ENCODE assay signal across 8 cellular contexts in the genomic region with DNA sequence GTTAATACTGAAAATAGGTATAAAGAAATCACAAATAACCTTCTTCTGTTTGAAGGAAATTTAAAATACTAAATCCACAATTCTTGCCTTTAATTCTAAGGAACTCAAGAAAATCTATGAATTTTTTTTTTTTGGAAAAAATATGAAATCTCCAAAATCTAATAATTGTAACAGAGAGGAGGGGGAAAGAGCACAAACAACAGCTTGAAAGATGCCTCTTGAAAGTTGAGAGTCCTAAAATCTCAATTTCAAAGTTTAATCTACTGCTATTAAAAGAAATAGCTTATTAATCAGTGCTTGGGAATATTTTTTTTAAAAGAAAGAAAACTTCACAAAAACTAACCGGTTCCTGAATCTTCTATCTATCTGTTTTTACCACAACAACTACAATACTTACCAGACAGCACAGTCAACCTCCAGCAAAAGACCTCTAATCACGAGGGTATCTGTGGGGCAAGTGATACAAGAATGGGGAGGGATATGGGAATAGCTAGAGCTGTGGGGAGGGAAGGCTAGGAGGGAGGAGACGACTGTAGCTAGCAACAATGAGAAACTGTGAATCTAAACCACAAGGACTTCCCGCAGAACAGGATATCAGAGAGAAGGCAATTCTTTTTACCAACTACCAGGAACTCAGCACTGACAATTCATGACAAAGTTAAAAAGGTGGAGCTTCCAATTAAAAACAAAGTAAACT. TPM values are rescaled to one million over a fixed set of nuclear protein-coding genes. Genes with fewer than 3 reads are reported as not detected.
A peak's percentile ranks its signal among the peaks of the same experiment; 100 is the strongest.
DNase-seq lines count a peak whose midpoint lies in the region; ATAC-seq and TF ChIP-seq lines count a peak whose summit lies in the region.

A gene with protein sequence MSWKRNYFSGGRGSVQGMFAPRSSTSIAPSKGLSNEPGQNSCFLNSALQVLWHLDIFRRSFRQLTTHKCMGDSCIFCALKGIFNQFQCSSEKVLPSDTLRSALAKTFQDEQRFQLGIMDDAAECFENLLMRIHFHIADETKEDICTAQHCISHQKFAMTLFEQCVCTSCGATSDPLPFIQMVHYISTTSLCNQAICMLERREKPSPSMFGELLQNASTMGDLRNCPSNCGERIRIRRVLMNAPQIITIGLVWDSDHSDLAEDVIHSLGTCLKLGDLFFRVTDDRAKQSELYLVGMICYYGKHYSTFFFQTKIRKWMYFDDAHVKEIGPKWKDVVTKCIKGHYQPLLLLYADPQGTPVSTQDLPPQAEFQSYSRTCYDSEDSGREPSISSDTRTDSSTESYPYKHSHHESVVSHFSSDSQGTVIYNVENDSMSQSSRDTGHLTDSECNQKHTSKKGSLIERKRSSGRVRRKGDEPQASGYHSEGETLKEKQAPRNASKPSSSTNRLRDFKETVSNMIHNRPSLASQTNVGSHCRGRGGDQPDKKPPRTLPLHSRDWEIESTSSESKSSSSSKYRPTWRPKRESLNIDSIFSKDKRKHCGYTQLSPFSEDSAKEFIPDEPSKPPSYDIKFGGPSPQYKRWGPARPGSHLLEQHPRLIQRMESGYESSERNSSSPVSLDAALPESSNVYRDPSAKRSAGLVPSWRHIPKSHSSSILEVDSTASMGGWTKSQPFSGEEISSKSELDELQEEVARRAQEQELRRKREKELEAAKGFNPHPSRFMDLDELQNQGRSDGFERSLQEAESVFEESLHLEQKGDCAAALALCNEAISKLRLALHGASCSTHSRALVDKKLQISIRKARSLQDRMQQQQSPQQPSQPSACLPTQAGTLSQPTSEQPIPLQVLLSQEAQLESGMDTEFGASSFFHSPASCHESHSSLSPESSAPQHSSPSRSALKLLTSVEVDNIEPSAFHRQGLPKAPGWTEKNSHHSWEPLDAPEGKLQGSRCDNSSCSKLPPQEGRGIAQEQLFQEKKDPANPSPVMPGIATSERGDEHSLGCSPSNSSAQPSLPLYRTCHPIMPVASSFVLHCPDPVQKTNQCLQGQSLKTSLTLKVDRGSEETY (N-terminal part only) (minus strand): TSS at position 462 of the 697 bp plus-strand sequence. CDS start 15,684 bp downstream, outside the sequence.

- peak within 1 kb of the TSS; percentile 15 for H3K27ac ChIP-seq in foreskin keratinocyte

- DNase-seq in AG08395 (ENCODE audit: low spot score) (peak; percentile 74), H7 (peak; percentile 75), foreskin keratinocyte (peak; percentile 47 to 75), SIG-M5 treated with dmso at 0.1 percent for 504 hours (lab: John Stamatoyannopoulos, UW; ENCODE audit: unreplicated experiment) (no peak)
- DNase-seq in activated CD4-positive, alpha-beta memory T cell treated with anti-CD3 and anti-CD28 coated beads for 36 hours, result no peak
- no peak for DNase-seq in activated CD4-positive, alpha-beta T cell treated with anti-CD3 and anti-CD28 coated beads for 48 hours

- TF ChIP-seq CTCF in foreskin keratinocyte (conservative IDR thresholded peaks at IDR 0.05) (no peak), nephron (IDR thresholded peaks at IDR 0.05; ENCODE audit: unreplicated experiment in 3 of 3) (no peak)

- H3K4me3 Mint-ChIP-seq in activated CD4-positive, alpha-beta memory T cell treated with anti-CD3 and anti-CD28 coated beads for 36 hours, result peak within 1 kb of the TSS; percentile 38
- peak within 1 kb of the TSS; percentile 29 to 57 (median 29) for H3K4me3 Mint-ChIP-seq in nephron

- peaks cover 29% of the 10 kb centered on the region for H3K4me1 ChIP-seq in foreskin keratinocyte

- intact Hi-C loops in activated CD4-positive, alpha-beta memory T cell treated with anti-CD3 and anti-CD28 coated beads for 36 hours (cut with micrococcal nuclease), result no loop called here

- no peaks in the 10 kb centered on the region for H3K27me3 Mint-ChIP-seq in activated CD4-positive, alpha-beta memory T cell treated with anti-CD3 and anti-CD28 coated beads for 36 hours
- no peaks in the 10 kb centered on the region for H3K27me3 Mint-ChIP-seq in nephron (ENCODE audit: low read depth)

- no peaks in the 10 kb centered on the region for H3K36me3 ChIP-seq in H7 (replicated peaks; ENCODE audit: control insufficient read depth, insufficient read depth, low read length)

- no peak within 1 kb of the TSS for H3K4me3 ChIP-seq in H7 (ENCODE audit: insufficient read depth, low read depth, low read length)

- CTCF ChIA-PET in activated CD4-positive, alpha-beta memory T cell treated with anti-CD3 and anti-CD28 coated beads for 36 hours (lab: Charles Lee), result interaction anchor here (0.7 to 1.2 kb wide), 2 partner anchors 53 to 54 kb away, joined by 3 to 4 read pairs; no protein-coding TSS in a partner anchor

- peaks cover 15% of the 10 kb centered on the region for H3K4me1 Mint-ChIP-seq in activated CD4-positive, alpha-beta memory T cell treated with anti-CD3 and anti-CD28 coated beads for 36 hours (ENCODE audit: low read depth)
- H3K4me1 Mint-ChIP-seq in nephron, result peaks cover 36% of the 10 kb centered on the region

- H3K27ac Mint-ChIP-seq in activated CD4-positive, alpha-beta memory T cell treated with anti-CD3 and anti-CD28 coated beads for 36 hours, result peak within 1 kb of the TSS; percentile 16
- H3K27ac Mint-ChIP-seq in nephron, result peak within 1 kb of the TSS; percentile 88 to 94 (median 93)

- POLR2A ChIA-PET in activated CD4-positive, alpha-beta memory T cell treated with anti-CD3 and anti-CD28 coated beads for 36 hours (lab: Charles Lee), result no interaction called here

- H3K36me3 Mint-ChIP-seq in activated CD4-positive, alpha-beta memory T cell treated with anti-CD3 and anti-CD28 coated beads for 36 hours, result no peaks in the 10 kb centered on the region
- peaks cover 4% of the 10 kb centered on the region for H3K36me3 Mint-ChIP-seq in nephron (ENCODE audit: low read depth)

- H3K9me3 Mint-ChIP-seq in activated CD4-positive, alpha-beta memory T cell treated with anti-CD3 and anti-CD28 coated beads for 36 hours, result no peaks in the 10 kb centered on the region
- H3K9me3 Mint-ChIP-seq in nephron, result peaks cover 3% of the 10 kb centered on the region

- ATAC-seq in foreskin keratinocyte, result peak; percentile 45
- ATAC-seq in GM19351 (IDR thresholded peaks at IDR 0.05; ENCODE audit: unreplicated experiment), result no peak

- no peaks in the 10 kb centered on the region for H3K27me3 ChIP-seq in H7 (ENCODE audit: control insufficient read depth, insufficient read depth, low read length)
- no peaks in the 10 kb centered on the region for H3K27me3 ChIP-seq in foreskin keratinocyte

RNA-seq across cellular contexts. Expression of the gene that starts here (rescaled TPM):
- total RNA-seq in H7 (2014; rRNA removed; shearing (Covaris generic)), result 25.0 and 28.4 TPM in 2 replicates
- 1 to 10 TPM; 4.9 to 5.3 TPM for total RNA-seq in activated CD4-positive, alpha-beta memory T cell treated with anti-CD3 and anti-CD28 coated beads for 36 hours
- total RNA-seq in foreskin keratinocyte, result 10.7 and 11.5 TPM in 2 replicates
- polyA plus RNA-seq in foreskin keratinocyte, result 2.5 and 2.7 TPM in 2 replicates

Comparison
In these comparisons a context has a peak if more than half of its experiments do, and no peak if none do; other contexts are left out.
1. DNase-seq: peak in AG08395 (single experiment), H7 (single experiment) and foreskin keratinocyte (2 of 2); none in activated CD4-positive, alpha-beta memory T cell treated with anti-CD3 and anti-CD28 coated beads for 36 hours (single experiment), SIG-M5 treated with dmso at 0.1 percent for 504 hours (single experiment) and activated CD4-positive, alpha-beta T cell treated with anti-CD3 and anti-CD28 coated beads for 48 hours (single experiment).